In genomic region chr15:66706840-66707239, GRCh38 we compare ENCODE assay signal across 11 cellular contexts. TPM values are rescaled to one million over a fixed set of nuclear protein-coding genes. Genes with fewer than 3 reads are reported as not detected.
A peak's percentile ranks its signal among the peaks of the same experiment; 100 is the strongest.
DNase-seq lines count a peak whose midpoint lies in the region; ATAC-seq, FAIRE-seq and TF ChIP-seq lines count a peak whose summit lies in the region.
"Had no signal": no experiment of that assay in that cellular context is flagged by ENCODE, and none has a peak within 500 bp of the region (broad histone marks: within the 10 kb centered on the region; RNA-seq: fewer than 3 reads in every experiment).

No MANE protein-coding gene starts in this region.

- no peak for TF ChIP-seq POLR2A in A549 (IDR thresholded peaks at IDR 0.05; ENCODE audit: low read length)

- peaks cover 93% of the 10 kb centered on the region for H3K79me2 ChIP-seq in hepatocyte

- CTCF ChIA-PET in A549 (lab: Yijun Ruan, JAX), result interaction anchor here (0.6 to 24.6 kb wide), 35 partner anchors 8 to 1388 kb away, joined by 3 to 779 read pairs (median 3); no protein-coding TSS in a partner anchor

- H3K36me3 ChIP-seq in NT2/D1 (ENCODE audit: insufficient read depth, insufficient read length, low read length) (peaks cover 58% of the 10 kb centered on the region), hepatocyte (replicated peaks; ENCODE audit: insufficient read depth, low read depth) (no peaks in the 10 kb centered on the region), rectal smooth muscle tissue (ENCODE audit: control insufficient read depth, insufficient read depth, low read length) (no peaks in the 10 kb centered on the region)

- no peak for TF ChIP-seq CTCF in A549 (IDR thresholded peaks at IDR 0.05)
- no peak for TF ChIP-seq CTCF in hepatocyte (IDR thresholded peaks at IDR 0.05; ENCODE audit: poor library complexity)

- peak overlapping the region; percentile 52 for H3K9ac ChIP-seq in NT2/D1 (ENCODE audit: insufficient read length, low read depth)
- H3K9ac ChIP-seq in rectal smooth muscle tissue (ENCODE audit: low read length), result no peak overlapping the region

- POLR2A ChIA-PET in A549 (lab: Yijun Ruan, JAX), result interaction anchor here (1.0 to 7.3 kb wide), 5 partner anchors 16 to 144 kb away, joined by 3 to 94 read pairs (median 4); no protein-coding TSS in a partner anchor

- H3K4me2 ChIP-seq in A549, result peak overlapping the region; percentile 97
- H3K4me2 ChIP-seq in hepatocyte, result peak overlapping the region; percentile 85

- no peak for TF ChIP-seq EP300 in A549 (IDR thresholded peaks at IDR 0.05)

- H3K27me3 ChIP-seq in NT2/D1 (ENCODE audit: insufficient read depth, insufficient read length), result no peaks in the 10 kb centered on the region
- no peaks in the 10 kb centered on the region for H3K27me3 ChIP-seq in hepatocyte
- no peaks in the 10 kb centered on the region for H3K27me3 ChIP-seq in rectal smooth muscle tissue (ENCODE audit: control insufficient read depth, insufficient read depth, low read length)

- H3K9me3 ChIP-seq in A549 (no peaks in the 10 kb centered on the region), NT2/D1 (ENCODE audit: insufficient read depth, low read length) (no peaks in the 10 kb centered on the region), hepatocyte (ENCODE audit: low read depth) (no peaks in the 10 kb centered on the region)

- peaks cover 54% of the 10 kb centered on the region for H4K20me1 ChIP-seq in hepatocyte (ENCODE audit: insufficient read depth, poor library complexity, severe bottlenecking)

- H3K9me2 ChIP-seq in hepatocyte (replicated peaks; ENCODE audit: insufficient read depth), result no peaks in the 10 kb centered on the region

- peaks cover 73% of the 10 kb centered on the region for H3K4me1 ChIP-seq in A549
- peaks cover 19% of the 10 kb centered on the region for H3K4me1 ChIP-seq in NT2/D1 (ENCODE audit: insufficient read depth, insufficient read length)
- H3K4me1 ChIP-seq in hepatocyte (ENCODE audit: insufficient read depth), result peaks cover 52% of the 10 kb centered on the region
- peaks cover 17% of the 10 kb centered on the region for H3K4me1 ChIP-seq in rectal smooth muscle tissue (ENCODE audit: control insufficient read depth, insufficient read depth, low read length)

- FAIRE-seq in A549 (lab: Jason Lieb, UNC), result no peak

- no peak overlapping the region for H2AFZ ChIP-seq in hepatocyte

- no peak for ATAC-seq in A549

- H3K4me3 ChIP-seq in A549, result peak overlapping the region; percentile 90; the same call in 2 of the 3 replicates
- H3K4me3 ChIP-seq in NT2/D1 (ENCODE audit: insufficient read length, low read depth), result no peak overlapping the region
- peak overlapping the region; percentile 9 for H3K4me3 ChIP-seq in hepatocyte
- H3K4me3 ChIP-seq in rectal smooth muscle tissue (ENCODE audit: low read length), result peak overlapping the region; percentile 17

- no peak for TF ChIP-seq RAD21 in A549 (conservative IDR thresholded peaks at IDR 0.05 in 1 of 2, IDR thresholded peaks at IDR 0.05 in 1 of 2)

- DNase-seq in A549 (ENCODE audit: low read depth in 1 of 2, low spot score in 1 of 2), result no peak
- DNase-seq in NT2/D1 (ENCODE audit: low read depth, low spot score), result no peak
- DNase-seq in hepatocyte (ENCODE audit: low spot score), result no peak
- no peak for DNase-seq in RKO (ENCODE audit: low spot score)
- DNase-seq in AG08395 (ENCODE audit: low spot score), result no peak
- DNase-seq in EL, result no peak
- no peak for DNase-seq in iPS-NIHi11 (ENCODE audit: low spot score)
- DNase-seq: AML-193; effector CD4-positive, alpha-beta T cell; SHP77 had no signal

- 65% methylated on average over 6 of the region's 6 CpGs for WGBS in A549 (ENCODE audit: missing lambda C conversion rate)
- 49% methylated on average over 6 of the region's 6 CpGs for WGBS in hepatocyte (ENCODE audit: low lambda C conversion rate, missing lambda C conversion rate)

- H3K27ac ChIP-seq in A549 (peak overlapping the region; percentile 47 to 95), hepatocyte (peak overlapping the region; percentile 88), rectal smooth muscle tissue (ENCODE audit: low read depth, low read length) (peak overlapping the region; percentile 78)

TF ChIP-seq in A549, 52 proteins besides CTCF, POLR2A, EP300 and RAD21:
- TF ChIP-seq ZNF302 (CRISPR knock-in tag; IDR thresholded peaks at IDR 0.05), result no peak

RNA-seq across cellular contexts. Expression of gene SMAD6, which starts 4.8 kb away (rescaled TPM):
- polyA plus RNA-seq in A549 (2011; rRNA removed) (9.6 and 14.0 TPM in 2 replicates), A549 (2017; fragmentation: RNase III; extraction: RNeasy Plus Mini Kit Qiagen cat#74134 plus additional on column Dnase treatment) (40.5 to 46.7 TPM (median 46.6 TPM) in 3 replicates), hepatocyte (24.2 and 26.6 TPM in 2 replicates)
- 41.3 and 55.8 TPM in 2 replicates for polyA plus RNA-seq in A549 (2012; cell fraction: cytosol; rRNA removed)
- 173 and 184 TPM in 2 replicates for polyA plus RNA-seq in A549 (2012; cell fraction: nucleus; rRNA removed)
- 29.1 and 38.4 TPM in 2 replicates for polyA minus RNA-seq in A549 (2011; rRNA and poly(A)+ RNA removed)
- 26.4 and 35.4 TPM in 2 replicates for total RNA-seq in hepatocyte
